ENCODE assay signal across 16 cellular contexts in genomic region chr12:5440973-5441372, GRCh38.
"Had no signal": no experiment of that assay in that cellular context is flagged by ENCODE, and none has a peak within 500 bp of the region (broad histone marks: within the 10 kb centered on the region; RNA-seq: fewer than 3 reads in every experiment).

No MANE protein-coding gene starts in this region.

- H3K4me3 ChIP-seq: adrenal gland, cardiac muscle cell, lung, pancreas had no signal

- H3K27ac ChIP-seq: adrenal gland, cardiac muscle cell, epithelial cell of prostate, pancreas had no signal

- H3K9me3 ChIP-seq: adrenal gland, pancreas had no signal

- H3K36me3 ChIP-seq: adrenal gland, cardiac muscle cell, pancreas had no signal

- DNase-seq: activated CD4-positive, alpha-beta memory T cell treated with anti-CD3 and anti-CD28 coated beads, Interleukin-2, amount 10 ng/mL, durations not matched to agents 7 days and 5 days; activated CD4-positive, alpha-beta T cell treated with anti-CD3 and anti-CD28 coated beads for 4 hours; activated effector memory CD4-positive, alpha-beta T cell treated with Interleukin-2 at 50 U/mL for 16 hours; activated naive CD4-positive, alpha-beta T cell treated with anti-CD3 and anti-CD28 coated beads, Interleukin-2, amount 50 U/mL, for 16 hours; activated T-cell treated with anti-CD3 and anti-CD28 coated beads, Interleukin-2, amount 50 U/mL, for 4 hours; adrenal gland; foreskin melanocyte; left colon; naive thymus-derived CD4-positive, alpha-beta T cell; stimulated activated CD4-positive, alpha-beta T cell treated with anti-CD3 and anti-CD28 coated beads, Interleukin-12 subunit alpha, Interleukin-12 subunit beta, amount 100 ng/mL, for 4 hours; stimulated activated CD4-positive, alpha-beta T cell treated with anti-CD3 and anti-CD28 coated beads, Interleukin-2, amount 100 ng/mL, for 24 hours had no signal

- ATAC-seq: activated T-cell treated with anti-CD3 and anti-CD28 coated beads, Interleukin-2, amount 50 U/mL, for 4 hours; left colon; naive thymus-derived CD4-positive, alpha-beta T cell; stimulated activated memory B cell treated with anti-CD40 and anti-IgM and Interleukin-4, amounts not matched to agents 10 μg/mL and 1 μg/mL and 100 μg/mL, for 72 hours had no signal

- H3K27me3 ChIP-seq: pancreas had no signal

- H3K4me1 ChIP-seq: adrenal gland, pancreas had no signal
